8 cellular contexts compared by ENCODE assay signal in genomic region chr2:238263204-238264071, GRCh38. TPM values are rescaled to one million over a fixed set of nuclear protein-coding genes. Genes with fewer than 3 reads are reported as not detected.
DNase-seq lines count a peak whose midpoint lies in the region; ATAC-seq and TF ChIP-seq lines count a peak whose summit lies in the region.

No MANE protein-coding gene starts in this region.

- H3K27me3 Mint-ChIP-seq in activated T-helper 2 cell treated with anti-CD3 and anti-CD28 coated beads, Interferon-gamma antibody, Interleukin-2, Interleukin-4, amounts not matched to agents 10 μg/mL and 5 μg/mL and 100 μg/mL, durations not matched to agents 14 hours and 24 hours and 36 hours (ENCODE audit: low read depth), result no peaks in the 10 kb centered on the region

- TF ChIP-seq EP300 in Ishikawa (IDR thresholded peaks at IDR 0.05; ENCODE audit: borderline replicate concordance), result no peak

- H3K27ac ChIP-seq in neutrophil (peak overlapping the region; percentile 77), substantia nigra (ENCODE audit: low read depth, low read length, poor library complexity, severe bottlenecking) (peak overlapping the region; percentile 14)

- peak; percentile 58 for DNase-seq in DMS79 (lab: John Stamatoyannopoulos, UW)
- DNase-seq in RPMI8226, result peak; percentile 79
- DNase-seq in activated T-helper 2 cell treated with anti-CD3 and anti-CD28 coated beads, Interferon-gamma antibody, Interleukin-2, Interleukin-4, amounts not matched to agents 10 μg/mL and 5 μg/mL and 100 μg/mL, durations not matched to agents 14 hours and 24 hours and 36 hours (ENCODE audit: low spot score), result peak; percentile 65
- peak; percentile 96 for DNase-seq in fibroblast of the aortic adventitia (ENCODE audit: low read depth)
- DNase-seq in substantia nigra (lab: John Stamatoyannopoulos, UW), result peak; percentile 26 to 94 (median 85)

- peaks cover 9% of the 10 kb centered on the region for H3K4me1 Mint-ChIP-seq in activated T-helper 2 cell treated with anti-CD3 and anti-CD28 coated beads, Interferon-gamma antibody, Interleukin-2, Interleukin-4, amounts not matched to agents 10 μg/mL and 5 μg/mL and 100 μg/mL, durations not matched to agents 14 hours and 24 hours and 36 hours (ENCODE audit: low read depth)

- no peaks in the 10 kb centered on the region for H3K9me3 ChIP-seq in neutrophil

- peaks cover 28% of the 10 kb centered on the region for H3K36me3 Mint-ChIP-seq in activated T-helper 2 cell treated with anti-CD3 and anti-CD28 coated beads, Interferon-gamma antibody, Interleukin-2, Interleukin-4, amounts not matched to agents 10 μg/mL and 5 μg/mL and 100 μg/mL, durations not matched to agents 14 hours and 24 hours and 36 hours (ENCODE audit: low read depth)

- H3K4me3 ChIP-seq in fibroblast of the aortic adventitia (ENCODE audit: low read depth, low read length), result no peak overlapping the region
- peak overlapping the region in 1 of 2 experiments; percentile 14 for H3K4me3 ChIP-seq in neutrophil (ENCODE audit: low read depth in 1 of 2, low read length in 1 of 2)

- peaks cover 22 to 24% of the 10 kb centered on the region in 2 experiments for H3K4me1 ChIP-seq in neutrophil (ENCODE audit: control insufficient read depth in 1 of 2, insufficient read depth in 1 of 2, low read depth in 1 of 2, low read length in 1 of 2)

- intact Hi-C loops in activated T-helper 2 cell treated with anti-CD3 and anti-CD28 coated beads, Interferon-gamma antibody, Interleukin-2, Interleukin-4, amounts not matched to agents 10 μg/mL and 5 μg/mL and 100 μg/mL, durations not matched to agents 14 hours and 24 hours and 36 hours (cut with micrococcal nuclease), result loop anchor here (1.0 to 5.0 kb wide), 2 partner anchors 101 to 405 kb away; no protein-coding TSS in a partner anchor

- H3K27me3 ChIP-seq in neutrophil, result no peaks in the 10 kb centered on the region

- no peak for ATAC-seq in GM21367 (IDR thresholded peaks at IDR 0.05; ENCODE audit: unreplicated experiment)

- H3K36me3 ChIP-seq in neutrophil, result peaks cover 39% of the 10 kb centered on the region

- H3K27ac Mint-ChIP-seq in activated T-helper 2 cell treated with anti-CD3 and anti-CD28 coated beads, Interferon-gamma antibody, Interleukin-2, Interleukin-4, amounts not matched to agents 10 μg/mL and 5 μg/mL and 100 μg/mL, durations not matched to agents 14 hours and 24 hours and 36 hours, result no peak overlapping the region

- no peak overlapping the region for H3K4me3 Mint-ChIP-seq in activated T-helper 2 cell treated with anti-CD3 and anti-CD28 coated beads, Interferon-gamma antibody, Interleukin-2, Interleukin-4, amounts not matched to agents 10 μg/mL and 5 μg/mL and 100 μg/mL, durations not matched to agents 14 hours and 24 hours and 36 hours (ENCODE audit: low read depth)

- TF ChIP-seq CTCF in fibroblast of the aortic adventitia (IDR thresholded peaks at IDR 0.05; ENCODE audit: insufficient read depth, low read length) (peak; percentile 82), neutrophil (IDR thresholded peaks at IDR 0.05) (peak; percentile 81)

- peak; percentile 75 for TF ChIP-seq RAD21 in Ishikawa (IDR thresholded peaks at IDR 0.05; ENCODE audit: low read depth)

- no peaks in the 10 kb centered on the region for H3K9me3 Mint-ChIP-seq in activated T-helper 2 cell treated with anti-CD3 and anti-CD28 coated beads, Interferon-gamma antibody, Interleukin-2, Interleukin-4, amounts not matched to agents 10 μg/mL and 5 μg/mL and 100 μg/mL, durations not matched to agents 14 hours and 24 hours and 36 hours

TF ChIP-seq in Ishikawa, 13 proteins besides CTCF, POLR2A, EP300 and RAD21:
- TF ChIP-seq NFIC (IDR thresholded peaks at IDR 0.05) (no peak), TCF12 (IDR thresholded peaks at IDR 0.05; ENCODE audit: low read depth) (no peak), ZBTB7A (IDR thresholded peaks at IDR 0.05; ENCODE audit: low read depth) (no peak), MAX (IDR thresholded peaks at IDR 0.05) (no peak), USF1 (IDR thresholded peaks at IDR 0.05) (no peak), CREB1 (IDR thresholded peaks at IDR 0.05; ENCODE audit: low read depth) (no peak), EGR1 (IDR thresholded peaks at IDR 0.05) (no peak), TEAD4 (IDR thresholded peaks at IDR 0.05) (no peak), YY1 (IDR thresholded peaks at IDR 0.05; ENCODE audit: low read depth) (no peak), CEBPB (IDR thresholded peaks at IDR 0.05) (no peak), REST (IDR thresholded peaks at IDR 0.05; ENCODE audit: low read depth) (no peak), FOXM1 (IDR thresholded peaks at IDR 0.05; ENCODE audit: borderline replicate concordance, low read depth) (no peak), TAF1 (IDR thresholded peaks at IDR 0.05; ENCODE audit: low read depth) (no peak)

RNA-seq across cellular contexts. Expression of gene HES6, which starts 23.6 kb away (rescaled TPM):
- total RNA-seq in activated T-helper 2 cell treated with anti-CD3 and anti-CD28 coated beads, Interferon-gamma antibody, Interleukin-2, Interleukin-4, amounts not matched to agents 10 μg/mL and 5 μg/mL and 100 μg/mL, durations not matched to agents 14 hours and 24 hours and 36 hours, result 10.2 and 10.8 TPM in 2 replicates
- total RNA-seq in fibroblast of the aortic adventitia (ENCODE audit: low replicate concordance), result 1.6 and 6.6 TPM in 2 replicates

RNA-seq across cellular contexts. Expression of gene PER2, which starts 25.0 kb away (rescaled TPM):
- 19.1 and 19.3 TPM in 2 replicates for total RNA-seq in activated T-helper 2 cell treated with anti-CD3 and anti-CD28 coated beads, Interferon-gamma antibody, Interleukin-2, Interleukin-4, amounts not matched to agents 10 μg/mL and 5 μg/mL and 100 μg/mL, durations not matched to agents 14 hours and 24 hours and 36 hours
- total RNA-seq in fibroblast of the aortic adventitia (ENCODE audit: low replicate concordance), result 1.9 and 10.8 TPM in 2 replicates

RNA-seq across cellular contexts. Expression of gene TRAF3IP1, which starts 56.9 kb away (rescaled TPM):
- total RNA-seq in activated T-helper 2 cell treated with anti-CD3 and anti-CD28 coated beads, Interferon-gamma antibody, Interleukin-2, Interleukin-4, amounts not matched to agents 10 μg/mL and 5 μg/mL and 100 μg/mL, durations not matched to agents 14 hours and 24 hours and 36 hours, result 13.9 and 14.4 TPM in 2 replicates
- 8.4 and 15.9 TPM in 2 replicates for total RNA-seq in fibroblast of the aortic adventitia (ENCODE audit: low replicate concordance)

RNA-seq across cellular contexts. Expression of gene ILKAP, which starts 59.9 kb away (rescaled TPM):
- 67.1 and 71.3 TPM in 2 replicates for total RNA-seq in activated T-helper 2 cell treated with anti-CD3 and anti-CD28 coated beads, Interferon-gamma antibody, Interleukin-2, Interleukin-4, amounts not matched to agents 10 μg/mL and 5 μg/mL and 100 μg/mL, durations not matched to agents 14 hours and 24 hours and 36 hours
- total RNA-seq in fibroblast of the aortic adventitia (ENCODE audit: low replicate concordance), result 18.6 and 19.0 TPM in 2 replicates
